Comparison of ENCODE assay signal across 16 cellular contexts in genomic region chr5:37029436-37029835, GRCh38.
DNase-seq lines count a peak whose midpoint lies in the region; ATAC-seq and TF ChIP-seq lines count a peak whose summit lies in the region.
"Had no signal": no experiment of that assay in that cellular context is flagged by ENCODE, and none has a peak within 500 bp of the region (broad histone marks: within the 10 kb centered on the region; RNA-seq: fewer than 3 reads in every experiment).

No MANE protein-coding gene starts in this region.

- H3K4me3 ChIP-seq in AG10803 (ENCODE audit: low read length): no peak overlapping the region
- no peak overlapping the region for H3K4me3 ChIP-seq in cardiac fibroblast (replicated peaks in 1 of 2; ENCODE audit: low read depth in 2 of 2, low read length in 2 of 2)
- H3K4me3 ChIP-seq: GM12878, GM23338, HAP-1 had no signal

- no peak overlapping the region for H3K27ac ChIP-seq in RWPE1

- POLR2A ChIA-PET in RWPE1 (lab: Yijun Ruan, JAX; ENCODE audit: low non-redundant PET): no interaction called here

- CTCF ChIA-PET in RWPE1 (lab: Yijun Ruan, JAX): interaction anchor here (0.6 kb wide), 1 partner anchor 1252 kb away, joined by 3 read pairs; no protein-coding TSS in a partner anchor

- TF ChIP-seq CTCF in AG10803 (conservative IDR thresholded peaks at IDR 0.05; ENCODE audit: low read length) (no peak), cardiac fibroblast (IDR thresholded peaks at IDR 0.05; ENCODE audit: low read depth, low read length) (no peak), RWPE1 (conservative IDR thresholded peaks at IDR 0.05; ENCODE audit: low read depth) (no peak)

- DNase-seq in AG10803 (ENCODE audit: low read depth) (peak; percentile 22), cardiac fibroblast (ENCODE audit: low read depth in 2 of 2) (peak; percentile 12 to 74), fibroblast of gingiva (ENCODE audit: low read depth) (peak; percentile 43), iris pigment epithelial cell (ENCODE audit: low read depth) (peak; percentile 20), RWPE1 (ENCODE audit: low spot score) (no peak)
- DNase-seq in activated effector memory CD4-positive, alpha-beta T cell treated with Interleukin-2 at 50 U/mL for 16 hours: no peak
- DNase-seq: CD8-positive, alpha-beta T cell; COR-L47; DND-41; HFFc6 had no signal

- no peak for ATAC-seq in HG03520 (IDR thresholded peaks at IDR 0.05; ENCODE audit: unreplicated experiment)
- no peak for ATAC-seq in GM19395 (IDR thresholded peaks at IDR 0.05; ENCODE audit: unreplicated experiment)
- ATAC-seq: CD8-positive, alpha-beta T cell; GM12878; GM23338; HepG2 had no signal

Comparison
In these comparisons a context has a peak if more than half of its experiments do, and no peak if none do; other contexts are left out.
1. DNase-seq: peak in AG10803 (single experiment), cardiac fibroblast (2 of 2), fibroblast of gingiva (single experiment) and iris pigment epithelial cell (single experiment); none in RWPE1 (single experiment) and activated effector memory CD4-positive, alpha-beta T cell treated with Interleukin-2 at 50 U/mL for 16 hours (single experiment).